ENCODE assay signal across 1 cellular context in the genomic region with DNA sequence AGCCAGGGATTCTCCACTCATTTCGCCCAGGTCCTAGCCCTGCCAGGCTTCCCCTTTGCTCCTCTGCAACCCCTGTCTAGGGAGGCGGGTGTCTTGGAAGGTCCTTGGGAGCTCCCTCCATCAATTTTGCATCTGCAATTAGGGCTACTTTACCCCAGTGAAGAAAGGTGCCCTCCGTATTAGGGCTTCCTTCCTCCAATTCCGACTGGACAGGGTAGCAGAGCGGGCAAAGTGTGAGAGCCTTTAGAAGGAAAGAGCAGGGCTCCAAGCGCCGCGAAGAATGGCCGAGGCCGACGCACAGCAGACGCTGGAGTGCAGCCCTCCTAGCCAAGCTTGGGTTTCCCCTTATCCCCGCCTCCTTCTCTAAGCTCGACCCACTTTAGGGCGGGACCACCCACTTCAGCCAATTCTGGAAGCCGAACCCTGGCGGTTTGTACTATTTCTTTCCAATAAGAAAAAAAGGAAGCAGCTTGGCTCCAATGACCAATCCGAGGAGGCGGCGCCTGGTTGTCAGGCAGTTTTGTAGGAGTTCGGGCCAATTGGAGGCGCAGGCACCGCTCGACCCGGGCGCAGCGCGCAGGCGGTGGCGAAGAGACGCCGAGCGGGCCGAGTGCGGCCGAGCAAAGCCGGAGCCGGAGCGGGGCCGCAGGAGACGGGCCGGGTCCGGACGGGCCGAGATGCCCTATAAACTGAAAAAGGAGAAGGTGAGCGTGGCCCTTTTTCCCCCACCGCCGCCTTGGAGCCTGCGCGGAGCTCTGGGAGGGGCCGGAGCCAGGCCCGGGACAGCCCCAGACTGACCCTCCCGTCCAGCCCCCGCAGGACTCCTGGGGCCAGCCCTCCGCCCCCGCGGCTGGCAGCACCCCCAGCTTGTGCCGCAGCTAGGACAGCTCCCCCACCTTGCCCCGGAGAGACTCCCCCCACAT.
TF ChIP-seq lines count a peak whose summit lies in the region.

PPP2R5D (plus strand) TSS at position 570 of the 923 bp plus-strand sequence; CDS start at position 678, 108 bp downstream.

TF ChIP-seq in HEK293, 187 proteins besides CTCF, POLR2A, EP300 and RAD21 (continued from another document and continues in another):
- 0 out of 2 replicates have a peak, but pooled peaks have one; percentile 16 for TF ChIP-seq ZNF692 (tag by site-specific recombination; IDR thresholded peaks at IDR 0.05)
- peak; percentile 64 for TF ChIP-seq ZNF600 (tag by site-specific recombination; IDR thresholded peaks at IDR 0.05)
- no peak for TF ChIP-seq ZNF548 (tag by site-specific recombination; IDR thresholded peaks at IDR 0.05)
- TF ChIP-seq, protein P1, sequence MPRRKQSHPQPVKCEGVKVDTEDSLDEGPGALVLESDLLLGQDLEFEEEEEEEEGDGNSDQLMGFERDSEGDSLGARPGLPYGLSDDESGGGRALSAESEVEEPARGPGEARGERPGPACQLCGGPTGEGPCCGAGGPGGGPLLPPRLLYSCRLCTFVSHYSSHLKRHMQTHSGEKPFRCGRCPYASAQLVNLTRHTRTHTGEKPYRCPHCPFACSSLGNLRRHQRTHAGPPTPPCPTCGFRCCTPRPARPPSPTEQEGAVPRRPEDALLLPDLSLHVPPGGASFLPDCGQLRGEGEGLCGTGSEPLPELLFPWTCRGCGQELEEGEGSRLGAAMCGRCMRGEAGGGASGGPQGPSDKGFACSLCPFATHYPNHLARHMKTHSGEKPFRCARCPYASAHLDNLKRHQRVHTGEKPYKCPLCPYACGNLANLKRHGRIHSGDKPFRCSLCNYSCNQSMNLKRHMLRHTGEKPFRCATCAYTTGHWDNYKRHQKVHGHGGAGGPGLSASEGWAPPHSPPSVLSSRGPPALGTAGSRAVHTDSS (tag by site-specific recombination; IDR thresholded peaks at IDR 0.05): no peak
- TF ChIP-seq, protein P2, sequence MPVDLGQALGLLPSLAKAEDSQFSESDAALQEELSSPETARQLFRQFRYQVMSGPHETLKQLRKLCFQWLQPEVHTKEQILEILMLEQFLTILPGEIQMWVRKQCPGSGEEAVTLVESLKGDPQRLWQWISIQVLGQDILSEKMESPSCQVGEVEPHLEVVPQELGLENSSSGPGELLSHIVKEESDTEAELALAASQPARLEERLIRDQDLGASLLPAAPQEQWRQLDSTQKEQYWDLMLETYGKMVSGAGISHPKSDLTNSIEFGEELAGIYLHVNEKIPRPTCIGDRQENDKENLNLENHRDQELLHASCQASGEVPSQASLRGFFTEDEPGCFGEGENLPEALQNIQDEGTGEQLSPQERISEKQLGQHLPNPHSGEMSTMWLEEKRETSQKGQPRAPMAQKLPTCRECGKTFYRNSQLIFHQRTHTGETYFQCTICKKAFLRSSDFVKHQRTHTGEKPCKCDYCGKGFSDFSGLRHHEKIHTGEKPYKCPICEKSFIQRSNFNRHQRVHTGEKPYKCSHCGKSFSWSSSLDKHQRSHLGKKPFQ (tag by site-specific recombination; IDR thresholded peaks at IDR 0.05): no peak
- TF ChIP-seq ZNF146 (tag by site-specific recombination; IDR thresholded peaks at IDR 0.05): no peak
- no peak for TF ChIP-seq ZNF529 (tag by site-specific recombination; IDR thresholded peaks at IDR 0.05; ENCODE audit: insufficient replicate concordance)
- no peak for TF ChIP-seq ZNF350 (tag by site-specific recombination; IDR thresholded peaks at IDR 0.05)
- TF ChIP-seq SP2 (tag by site-specific recombination; IDR thresholded peaks at IDR 0.05): peak; percentile 98
- TF ChIP-seq EGR2 (tag by site-specific recombination; IDR thresholded peaks at IDR 0.05; ENCODE audit: low read depth): peak; percentile 53; the same call in 1 of the 2 replicates
- TF ChIP-seq ZNF138 (tag by site-specific recombination; IDR thresholded peaks at IDR 0.05; ENCODE audit: borderline replicate concordance): no peak
- TF ChIP-seq ZNF488 (tag by site-specific recombination; IDR thresholded peaks at IDR 0.05): no peak
- no peak for TF ChIP-seq ZNF837 (tag by site-specific recombination; IDR thresholded peaks at IDR 0.05)
- TF ChIP-seq GFI1B (tag by site-specific recombination; IDR thresholded peaks at IDR 0.05): no peak
- no peak for TF ChIP-seq ZSCAN16 (tag by site-specific recombination; IDR thresholded peaks at IDR 0.05)
- TF ChIP-seq ZSCAN4 (tag by site-specific recombination; IDR thresholded peaks at IDR 0.05): no peak
- no peak for TF ChIP-seq ZNF2 (tag by site-specific recombination; IDR thresholded peaks at IDR 0.05)
- TF ChIP-seq BCL11B (tag by site-specific recombination; IDR thresholded peaks at IDR 0.05; ENCODE audit: low read depth): no peak
- no peak for TF ChIP-seq ZNF626 (tag by site-specific recombination; IDR thresholded peaks at IDR 0.05)
- no peak; the same call in 1 of the 2 replicates for TF ChIP-seq ZNF341 (tag by site-specific recombination; IDR thresholded peaks at IDR 0.05; ENCODE audit: low read depth)
- TF ChIP-seq ZNF280C (tag by site-specific recombination; IDR thresholded peaks at IDR 0.05): no peak
- TF ChIP-seq PRDM6 (tag by site-specific recombination; IDR thresholded peaks at IDR 0.05): no peak
- TF ChIP-seq ZNF777 (tag by site-specific recombination; IDR thresholded peaks at IDR 0.05; ENCODE audit: borderline replicate concordance): no peak
- no peak for TF ChIP-seq ZNF169 (tag by site-specific recombination; IDR thresholded peaks at IDR 0.05)
- TF ChIP-seq ZNF239 (tag by site-specific recombination; IDR thresholded peaks at IDR 0.05): no peak
- TF ChIP-seq ZNF776 (tag by site-specific recombination; IDR thresholded peaks at IDR 0.05; ENCODE audit: borderline replicate concordance): no peak
- TF ChIP-seq GLI2 (tag by site-specific recombination; IDR thresholded peaks at IDR 0.05; ENCODE audit: borderline replicate concordance, low read depth): no peak
- TF ChIP-seq ZNF449 (tag by site-specific recombination; IDR thresholded peaks at IDR 0.05): no peak
- no peak for TF ChIP-seq ZNF175 (tag by site-specific recombination; IDR thresholded peaks at IDR 0.05)
- TF ChIP-seq MEIS1 (CRISPR knock-in tag; IDR thresholded peaks at IDR 0.05; ENCODE audit: borderline replicate concordance): no peak
- peak; percentile 50 for TF ChIP-seq ZBTB26 (tag by site-specific recombination; optimal IDR thresholded peaks at IDR 0.05)
- no peak for TF ChIP-seq TRIM28 (IDR thresholded peaks at IDR 0.05; ENCODE audit: borderline replicate concordance, low read length)
- peak; percentile 82 for TF ChIP-seq ZFHX2 (tag by site-specific recombination; conservative IDR thresholded peaks at IDR 0.05)
- no peak for TF ChIP-seq KLF10 (tag by site-specific recombination; IDR thresholded peaks at IDR 0.05)
- peak; percentile 22; the same call in 1 of the 2 replicates for TF ChIP-seq ZBTB8A (tag by site-specific recombination; IDR thresholded peaks at IDR 0.05)
- TF ChIP-seq, protein P3, sequence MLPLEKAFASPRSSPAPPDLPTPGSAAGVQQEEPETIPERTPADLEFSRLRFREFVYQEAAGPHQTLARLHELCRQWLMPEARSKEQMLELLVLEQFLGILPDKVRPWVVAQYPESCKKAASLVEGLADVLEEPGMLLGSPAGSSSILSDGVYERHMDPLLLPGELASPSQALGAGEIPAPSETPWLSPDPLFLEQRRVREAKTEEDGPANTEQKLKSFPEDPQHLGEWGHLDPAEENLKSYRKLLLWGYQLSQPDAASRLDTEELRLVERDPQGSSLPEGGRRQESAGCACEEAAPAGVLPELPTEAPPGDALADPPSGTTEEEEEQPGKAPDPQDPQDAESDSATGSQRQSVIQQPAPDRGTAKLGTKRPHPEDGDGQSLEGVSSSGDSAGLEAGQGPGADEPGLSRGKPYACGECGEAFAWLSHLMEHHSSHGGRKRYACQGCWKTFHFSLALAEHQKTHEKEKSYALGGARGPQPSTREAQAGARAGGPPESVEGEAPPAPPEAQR (tag by site-specific recombination; IDR thresholded peaks at IDR 0.05): no peak
- peak; percentile 70 for TF ChIP-seq ZNF335 (tag by site-specific recombination; conservative IDR thresholded peaks at IDR 0.05)
- no peak for TF ChIP-seq ZNF354C (tag by site-specific recombination; IDR thresholded peaks at IDR 0.05; ENCODE audit: borderline replicate concordance, low read depth)
- TF ChIP-seq WT1 (tag by site-specific recombination; IDR thresholded peaks at IDR 0.05): no peak
- TF ChIP-seq SCRT1 (tag by site-specific recombination; IDR thresholded peaks at IDR 0.05; ENCODE audit: borderline replicate concordance): no peak
- TF ChIP-seq MYNN (tag by site-specific recombination; IDR thresholded peaks at IDR 0.05; ENCODE audit: borderline replicate concordance): no peak
- TF ChIP-seq ZNF404 (tag by site-specific recombination; IDR thresholded peaks at IDR 0.05): no peak
